ENCODE assay signal across 8 cellular contexts in the genomic region with DNA sequence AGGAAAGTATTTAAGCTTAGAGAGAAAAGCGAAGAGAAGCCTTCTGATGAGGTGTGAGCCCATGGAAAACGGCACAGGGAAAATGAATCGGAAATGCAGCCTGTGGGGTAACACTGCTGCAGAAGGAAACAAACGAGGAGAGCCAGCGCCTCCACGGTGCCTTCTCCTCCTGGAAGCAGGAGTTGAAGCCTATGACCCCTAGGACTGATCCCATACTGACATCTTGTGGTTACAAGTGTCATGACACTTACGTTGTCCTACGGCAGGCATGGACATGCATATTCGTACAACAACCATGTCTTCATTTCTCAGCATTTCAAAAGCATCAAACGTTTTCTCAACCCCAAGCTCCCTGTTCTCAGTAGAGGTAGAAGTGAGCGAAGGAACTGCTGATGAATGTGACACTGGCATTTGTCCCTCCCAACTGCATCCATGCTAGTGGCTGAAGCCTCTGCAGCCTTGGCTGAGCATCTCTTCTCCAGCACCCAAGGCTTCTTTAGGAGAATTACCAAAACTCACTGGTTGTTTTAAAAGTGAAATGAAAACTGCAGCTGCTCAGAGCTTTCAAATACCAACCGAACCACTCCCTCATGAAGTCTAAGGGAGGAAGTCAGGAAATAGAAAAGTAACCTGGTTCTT.
DNase-seq lines count a peak whose midpoint lies in the region; ATAC-seq and TF ChIP-seq lines count a peak whose summit lies in the region.

No MANE protein-coding gene starts in this region.

- no peak overlapping the region for H3K27ac ChIP-seq in CD4-positive, CD25-positive, alpha-beta regulatory T cell (ENCODE audit: insufficient read depth, low read length, poor library complexity, severe bottlenecking)
- H3K27ac ChIP-seq in neural progenitor cell, result no peak overlapping the region

- no peaks in the 10 kb centered on the region for H3K9me3 ChIP-seq in CD4-positive, CD25-positive, alpha-beta regulatory T cell (ENCODE audit: control insufficient read depth in 2 of 2, low read length in 2 of 2)
- no peaks in the 10 kb centered on the region for H3K9me3 ChIP-seq in neural progenitor cell (ENCODE audit: low read depth)

- H3K27me3 ChIP-seq in CD4-positive, CD25-positive, alpha-beta regulatory T cell (ENCODE audit: control insufficient read depth, insufficient read depth, low read length), result no peaks in the 10 kb centered on the region
- no peaks in the 10 kb centered on the region for H3K27me3 ChIP-seq in neural progenitor cell

- H3K36me3 ChIP-seq in CD4-positive, CD25-positive, alpha-beta regulatory T cell (ENCODE audit: control insufficient read depth, insufficient read depth, low read length), result peaks cover 2% of the 10 kb centered on the region
- H3K36me3 ChIP-seq in neural progenitor cell, result no peaks in the 10 kb centered on the region

- no peaks in the 10 kb centered on the region for H3K79me2 ChIP-seq in neural progenitor cell (ENCODE audit: low read depth)

- no peak overlapping the region for H3K27ac Mint-ChIP-seq in CD4-positive, CD25-positive, alpha-beta regulatory T cell
- no peak overlapping the region for H3K27ac Mint-ChIP-seq in neural progenitor cell

- H3F3A ChIP-seq in neural progenitor cell (ENCODE audit: low read depth), result no peaks in the 10 kb centered on the region

- peak; percentile 69 to 71 for ATAC-seq in CD4-positive, CD25-positive, alpha-beta regulatory T cell (ENCODE audit: low read depth in 2 of 2)
- peak; percentile 87 for ATAC-seq in GM19025 (IDR thresholded peaks at IDR 0.05; ENCODE audit: low read depth, unreplicated experiment)
- peak; percentile 85 for ATAC-seq in HG03521 (IDR thresholded peaks at IDR 0.05; ENCODE audit: unreplicated experiment)
- ATAC-seq in HG02763 (IDR thresholded peaks at IDR 0.05; ENCODE audit: unreplicated experiment), result no peak

- H4K20me1 ChIP-seq in neural progenitor cell (ENCODE audit: low read depth), result no peaks in the 10 kb centered on the region

- no peak overlapping the region for H3K9ac ChIP-seq in neural progenitor cell

- H3K4me2 ChIP-seq in neural progenitor cell, result no peak overlapping the region

- peak; percentile 89 for TF ChIP-seq CTCF in fibroblast of villous mesenchyme (IDR thresholded peaks at IDR 0.05; ENCODE audit: insufficient read depth, low read depth, low read length)
- peak; percentile 84 for TF ChIP-seq CTCF in neural progenitor cell (IDR thresholded peaks at IDR 0.05)

- H3K4me3 ChIP-seq in CD4-positive, CD25-positive, alpha-beta regulatory T cell (ENCODE audit: low read depth, low read length), result peak overlapping the region; percentile 27
- no peak overlapping the region for H3K4me3 ChIP-seq in fibroblast of villous mesenchyme (ENCODE audit: low read depth, low read length)
- no peak overlapping the region for H3K4me3 ChIP-seq in neural progenitor cell

- H3K27me3 Mint-ChIP-seq in CD4-positive, CD25-positive, alpha-beta regulatory T cell, result no peaks in the 10 kb centered on the region
- peaks cover 6% of the 10 kb centered on the region for H3K27me3 Mint-ChIP-seq in neural progenitor cell (ENCODE audit: insufficient read depth, low read depth)

- H3K4me1 Mint-ChIP-seq in CD4-positive, CD25-positive, alpha-beta regulatory T cell, result peaks cover 12 to 24% (median 18%) of the 10 kb centered on the region in 4 donors
- peaks cover 10% of the 10 kb centered on the region for H3K4me1 Mint-ChIP-seq in neural progenitor cell

- no peaks in the 10 kb centered on the region for H3K36me3 Mint-ChIP-seq in CD4-positive, CD25-positive, alpha-beta regulatory T cell
- H3K36me3 Mint-ChIP-seq in neural progenitor cell, result no peaks in the 10 kb centered on the region

- H3K4me3 Mint-ChIP-seq in CD4-positive, CD25-positive, alpha-beta regulatory T cell, result no peak overlapping the region
- no peak overlapping the region for H3K4me3 Mint-ChIP-seq in neural progenitor cell

- H3K9me3 Mint-ChIP-seq in CD4-positive, CD25-positive, alpha-beta regulatory T cell, result peaks cover 0 to 3% (median 0%) of the 10 kb centered on the region in 7 donors
- no peaks in the 10 kb centered on the region for H3K9me3 Mint-ChIP-seq in neural progenitor cell

- peak; percentile 3 to 71 (median 52) for DNase-seq in CD4-positive, CD25-positive, alpha-beta regulatory T cell
- DNase-seq in NCI-H748 (lab: John Stamatoyannopoulos, UW; ENCODE audit: unreplicated experiment), result peak; percentile 78
- DNase-seq in activated CD8-positive, alpha-beta memory T cell treated with anti-CD3 and anti-CD28 coated beads, Interleukin-2, amount 50 U/mL, for 4 hours, result peak; percentile 25
- DNase-seq in fibroblast of villous mesenchyme (ENCODE audit: low read depth), result peak; percentile 85
- peak; percentile 85 for DNase-seq in neural progenitor cell (ENCODE audit: low spot score)

- no peaks in the 10 kb centered on the region for H3K4me1 ChIP-seq in CD4-positive, CD25-positive, alpha-beta regulatory T cell (ENCODE audit: control insufficient read depth, insufficient read depth, low read length, poor library complexity, severe bottlenecking)
- peaks cover 3% of the 10 kb centered on the region for H3K4me1 ChIP-seq in neural progenitor cell

- H2AFZ ChIP-seq in neural progenitor cell (replicated peaks), result peak overlapping the region; percentile 71

Comparison
In these comparisons a context has a peak if more than half of its experiments do, and no peak if none do; other contexts are left out.
1. DNase-seq: peak in every context shown above with its lines; median percentile 85 in fibroblast of villous mesenchyme; 85 in neural progenitor cell; 78 in NCI-H748; 52 in CD4-positive, CD25-positive, alpha-beta regulatory T cell; 25 in activated CD8-positive, alpha-beta memory T cell treated with anti-CD3 and anti-CD28 coated beads, Interleukin-2, amount 50 U/mL, for 4 hours.